ENCODE assay signal across 26 cellular contexts in genomic region chr1:29993950-29994349, GRCh38.
"Had no signal": no experiment of that assay in that cellular context is flagged by ENCODE, and none has a peak within 500 bp of the region (broad histone marks: within the 10 kb centered on the region; RNA-seq: fewer than 3 reads in every experiment).

No MANE protein-coding gene starts in this region.

- H3K27me3 ChIP-seq: colonic mucosa, foreskin keratinocyte had no signal

- H3K9me3 ChIP-seq: colonic mucosa, gastrocnemius medialis had no signal

- H3K27ac ChIP-seq: colonic mucosa, coronary artery, dorsolateral prefrontal cortex, epithelial cell of prostate, esophagus muscularis mucosa, esophagus squamous epithelium, foreskin keratinocyte, gastrocnemius medialis, gastroesophageal sphincter, heart left ventricle, heart right ventricle had no signal

- DNase-seq: colonic mucosa; cortex of kidney; dermis blood vessel endothelial cell; dorsolateral prefrontal cortex; effector CD4-positive, alpha-beta T cell; effector CD8-positive, alpha-beta T cell; effector memory CD4-positive, alpha-beta T cell; effector memory CD8-positive, alpha-beta T cell; endodermal cell; erythroblast; esophagus squamous epithelium; foreskin fibroblast; foreskin keratinocyte; foreskin melanocyte; gastrocnemius medialis; glutamatergic neuron; head of caudate nucleus; heart left ventricle; heart right ventricle had no signal

- H3K4me1 ChIP-seq: colonic mucosa, esophagus muscularis mucosa, esophagus squamous epithelium, foreskin keratinocyte, gastrocnemius medialis, gastroesophageal sphincter, heart left ventricle, heart right ventricle had no signal

- H3K36me3 ChIP-seq: colonic mucosa, esophagus muscularis mucosa, esophagus squamous epithelium, gastrocnemius medialis, gastroesophageal sphincter, heart left ventricle, heart right ventricle had no signal

- ATAC-seq: effector memory CD8-positive, alpha-beta T cell; esophagus mucosa; foreskin keratinocyte; gastrocnemius medialis; gastroesophageal sphincter; heart left ventricle; heart right ventricle had no signal

- H3K4me3 ChIP-seq: colonic mucosa, coronary artery, dorsolateral prefrontal cortex, esophagus muscularis mucosa, esophagus squamous epithelium, gastrocnemius medialis, gastroesophageal sphincter, heart left ventricle, heart right ventricle had no signal

- FAIRE-seq: endometrium, endothelial cell of umbilical vein had no signal
